In genomic region chr13:49635599-49636433, GRCh38 we compare ENCODE assay signal across 9 cellular contexts. TPM values are rescaled to one million over a fixed set of nuclear protein-coding genes. Genes with fewer than 3 reads are reported as not detected.
A peak's percentile ranks its signal among the peaks of the same experiment; 100 is the strongest.
DNase-seq lines count a peak whose midpoint lies in the region; ATAC-seq, FAIRE-seq and TF ChIP-seq lines count a peak whose summit lies in the region.
"Had no signal": no experiment of that assay in that cellular context is flagged by ENCODE, and none has a peak within 500 bp of the region (broad histone marks: within the 10 kb centered on the region; RNA-seq: fewer than 3 reads in every experiment).

No MANE protein-coding gene starts in this region.

- DNase-seq in M059J (ENCODE audit: low read depth) (peak; percentile 39), K562 (ENCODE audit: extremely low read depth in 1 of 4, low spot score in 3 of 4) (no peak), HUDEP-2 (lab: John Stamatoyannopoulos, UW; ENCODE audit: unreplicated experiment in 76 of 76) (no peak), C1 segment of cervical spinal cord (lab: John Stamatoyannopoulos, UW) (no peak), occipital lobe (lab: John Stamatoyannopoulos, UW) (no peak)
- DNase-seq in stimulated activated CD4-positive, alpha-beta T cell treated with anti-CD3 and anti-CD28 coated beads, Interleukin-2, amount 100 ng/mL, for 48 hours, result no peak

- FAIRE-seq in K562 (lab: Jason Lieb, UNC), result peak; percentile 11

- intact Hi-C loops in K562 (cut with micrococcal nuclease), result no loop called here

- no peak for TF ChIP-seq CTCF in K562 (IDR thresholded peaks at IDR 0.05 in 2 of 3, conservative IDR thresholded peaks at IDR 0.05 in 1 of 3; ENCODE audit: insufficient read depth in 2 of 3, low read depth in 1 of 3, low read length in 3 of 3)

- in situ Hi-C loops in K562 (cut with MboI), result no loop called here

- H3K4me1 ChIP-seq in K562 (replicated peaks in 1 of 2; ENCODE audit: control insufficient read depth in 2 of 2, insufficient read depth in 2 of 2, low read length in 2 of 2) (peaks cover 9 to 10% of the 10 kb centered on the region in 2 experiments; a peak in 4 of 5 replicates), mucosa of stomach (ENCODE audit: control insufficient read depth, insufficient read depth, low read length) (no peaks in the 10 kb centered on the region)

- TF ChIP-seq POLR2A in K562 (conservative IDR thresholded peaks at IDR 0.05), result no peak

- no peak for TF ChIP-seq RAD21 in K562 (CRISPR knock-in tag; conservative IDR thresholded peaks at IDR 0.05 in 1 of 2, IDR thresholded peaks at IDR 0.05 in 1 of 2)

- ATAC-seq in GM19395 (IDR thresholded peaks at IDR 0.05; ENCODE audit: unreplicated experiment) (peak; percentile 77), K562 (no peak)
- ATAC-seq: Panc1 had no signal

- no peak for TF ChIP-seq EP300 in K562 (IDR thresholded peaks at IDR 0.05; ENCODE audit: low read length)

- no peaks in the 10 kb centered on the region for H4K20me1 ChIP-seq in K562 (replicated peaks; ENCODE audit: control insufficient read depth, insufficient read depth, low read length)

- no peak overlapping the region for H3K4me3 ChIP-seq in K562
- peak overlapping the region; percentile 1 for H3K4me3 ChIP-seq in mucosa of stomach (ENCODE audit: low read length)

- H3K9me3 ChIP-seq in K562 (replicated peaks; ENCODE audit: control insufficient read depth, insufficient read depth, low read depth, low read length) (no peaks in the 10 kb centered on the region), mucosa of stomach (ENCODE audit: control insufficient read depth, low read length) (no peaks in the 10 kb centered on the region)

- no peak overlapping the region for H3K4me2 ChIP-seq in K562 (ENCODE audit: insufficient read depth, low read length)

- WGBS in K562 (ENCODE audit: insufficient coverage, low coverage, missing lambda C conversion rate), result 66% methylated on average over 9 of the region's 10 CpGs

- H3K79me2 ChIP-seq in K562 (ENCODE audit: control insufficient read depth, insufficient read depth, low read length), result no peaks in the 10 kb centered on the region

- no peaks in the 10 kb centered on the region for H3K9me1 ChIP-seq in K562 (ENCODE audit: control insufficient read depth, insufficient read depth, low read length)

- no peak overlapping the region; the same call in 2 of the 3 replicates for H3K27ac ChIP-seq in K562 (ENCODE audit: extremely low read depth, low read depth, low read length)

- H2AFZ ChIP-seq in K562 (ENCODE audit: low read depth, low read length), result peak overlapping the region; percentile 88; the same call in 1 of the 2 replicates

- POLR2A ChIA-PET in K562 (lab: Yijun Ruan, JAX), result no interaction called here

- H3K36me3 ChIP-seq in K562 (ENCODE audit: control insufficient read depth, insufficient read depth, low read length) (no peaks in the 10 kb centered on the region), mucosa of stomach (ENCODE audit: control insufficient read depth, insufficient read depth, low read length) (no peaks in the 10 kb centered on the region)

- CTCF ChIA-PET in K562 (lab: Yijun Ruan, JAX; ENCODE audit: low intra/inter-chr PET ratio), result no interaction called here

- no peak overlapping the region for H3K9ac ChIP-seq in K562 (ENCODE audit: insufficient read depth in 1 of 2, low read depth in 2 of 2, low read length in 2 of 2)
- H3K9ac ChIP-seq in mucosa of stomach (ENCODE audit: low read length), result peak overlapping the region; percentile 11

- BruUV-seq in K562 (replicated peaks; lab: Mats Ljungman, UMichigan), result no TSS peak

- H3K27me3 ChIP-seq in K562 (ENCODE audit: control insufficient read depth in 2 of 2, insufficient read depth in 2 of 2, low read length in 2 of 2) (no peaks in the 10 kb centered on the region), mucosa of stomach (ENCODE audit: control insufficient read depth, insufficient read depth, low read length) (no peaks in the 10 kb centered on the region)

TF ChIP-seq in K562, 482 proteins besides CTCF, POLR2A, EP300 and RAD21 (continues in another document):
- TF ChIP-seq PPARD (CRISPR knock-in tag; IDR thresholded peaks at IDR 0.05) (no peak), CXXC5 (CRISPR knock-in tag; IDR thresholded peaks at IDR 0.05) (no peak), KAT8 (IDR thresholded peaks at IDR 0.05; ENCODE audit: low read depth) (no peak)

RNA-seq across cellular contexts. Expression of gene ARL11, which starts 7.5 kb away (rescaled TPM):
- total RNA-seq in M059J (2014; rRNA removed; shearing (Covaris generic)), result not detected in 2 replicates
- total RNA-seq in K562 (2011; cell fraction: chromatin; rRNA removed; ENCODE audit: low replicate concordance), result 0.39 and 0.81 TPM in 2 replicates
- total RNA-seq in K562 (2011; cell fraction: nucleolus; rRNA removed), result 0.53 and 0.67 TPM in 2 replicates
- 0.81 and 0.99 TPM in 2 replicates for total RNA-seq in K562 (2011; cell fraction: nucleoplasm; rRNA removed)
- total RNA-seq in K562 (2014; rRNA removed) (0.45 TPM in 2 replicates), K562 (2014; rRNA removed; fragmentation: Illumina TruSeq; extraction: Trizol) (0.36 and 0.38 TPM in 2 replicates), K562 (2015; rRNA removed; fragmentation: Illumina TruSeq; extraction: Trizol) (0.68 and 0.87 TPM in 2 replicates), K562 (2021) (0.45 and 0.84 TPM in 2 replicates), occipital lobe (0.31 TPM)
- polyA plus RNA-seq in K562 (2011; rRNA removed) (0.33 and 0.38 TPM in 2 replicates), K562 (2014; fragmentation: Illumina TruSeq; extraction: Trizol) (0.53 and 0.56 TPM in 2 replicates), K562 (2014; fragmentation: Nextera tagmentation; extraction: Ambion mirVana) (under 1 TPM; 0.18 to 0.20 TPM), K562 (2014; rRNA removed) (0.73 and 0.77 TPM in 2 replicates)
- polyA plus RNA-seq in K562 (2011; cell fraction: cytosol; rRNA removed), result 0.22 and 0.46 TPM in 2 replicates
- polyA plus RNA-seq in K562 (2011; cell fraction: nucleus; rRNA removed), result 0.15 and 0.21 TPM in 2 replicates
- polyA plus RNA-seq in K562 (2012), result 0.43 and 1.2 TPM in 2 replicates
- 0.53 and 0.60 TPM in 2 replicates for polyA minus RNA-seq in K562 (2011; rRNA and poly(A)+ RNA removed)
- polyA minus RNA-seq in K562 (2011; cell fraction: cytosol; rRNA and poly(A)+ RNA removed), result not detected in 2 replicates
- polyA minus RNA-seq in K562 (2011; cell fraction: nucleus; rRNA and poly(A)+ RNA removed), result 0.40 and 0.56 TPM in 2 replicates

RNA-seq across cellular contexts. Expression of gene RCBTB1, which starts 50.5 kb away (rescaled TPM):
- total RNA-seq in M059J (2014; rRNA removed; shearing (Covaris generic)), result 8.2 and 12.2 TPM in 2 replicates
- 9.2 and 14.9 TPM in 2 replicates for total RNA-seq in K562 (2011; cell fraction: chromatin; rRNA removed; ENCODE audit: low replicate concordance)
- 7.6 and 10.3 TPM in 2 replicates for total RNA-seq in K562 (2011; cell fraction: nucleolus; rRNA removed)
- total RNA-seq in K562 (2011; cell fraction: nucleoplasm; rRNA removed), result 12.7 and 20.4 TPM in 2 replicates
- total RNA-seq in K562 (2014; rRNA removed), result 4.1 and 4.5 TPM in 2 replicates
- total RNA-seq in K562 (2014; rRNA removed; fragmentation: Illumina TruSeq; extraction: Trizol), result 11.3 and 13.1 TPM in 2 replicates
- 6.7 and 7.4 TPM in 2 replicates for total RNA-seq in K562 (2015; rRNA removed; fragmentation: Illumina TruSeq; extraction: Trizol)
- 8.4 and 9.0 TPM in 2 replicates for total RNA-seq in K562 (2021)
- 7.0 and 10.6 TPM in 2 replicates for polyA plus RNA-seq in K562 (2011; rRNA removed)
- 3.1 and 5.0 TPM in 2 replicates for polyA plus RNA-seq in K562 (2011; cell fraction: cytosol; rRNA removed)
- 6.0 and 6.9 TPM in 2 replicates for polyA plus RNA-seq in K562 (2011; cell fraction: nucleus; rRNA removed)
- 5.8 and 9.1 TPM in 2 replicates for polyA plus RNA-seq in K562 (2012)
- 8.0 and 9.0 TPM in 2 replicates for polyA plus RNA-seq in K562 (2014; fragmentation: Illumina TruSeq; extraction: Trizol)
- polyA plus RNA-seq in K562 (2014; fragmentation: Nextera tagmentation; extraction: Ambion mirVana), result 1 to 10 TPM; 4.0 to 5.9 TPM
- 9.0 TPM in 2 replicates for polyA plus RNA-seq in K562 (2014; rRNA removed)
- 10.5 and 11.5 TPM in 2 replicates for polyA minus RNA-seq in K562 (2011; rRNA and poly(A)+ RNA removed)
- 3.4 and 3.5 TPM in 2 replicates for polyA minus RNA-seq in K562 (2011; cell fraction: cytosol; rRNA and poly(A)+ RNA removed)
- 4.6 and 4.8 TPM in 2 replicates for polyA minus RNA-seq in K562 (2011; cell fraction: nucleus; rRNA and poly(A)+ RNA removed)
- total RNA-seq in occipital lobe, result 14.2 TPM

RNA-seq across cellular contexts. Expression of gene EBPL, which starts 55.5 kb away (rescaled TPM):
- total RNA-seq in M059J (2014; rRNA removed; shearing (Covaris generic)), result 70.8 and 91.9 TPM in 2 replicates
- 23.7 and 30.4 TPM in 2 replicates for total RNA-seq in K562 (2011; cell fraction: chromatin; rRNA removed; ENCODE audit: low replicate concordance)
- 53.6 and 62.2 TPM in 2 replicates for total RNA-seq in K562 (2011; cell fraction: nucleolus; rRNA removed)
- 51.8 and 60.8 TPM in 2 replicates for total RNA-seq in K562 (2011; cell fraction: nucleoplasm; rRNA removed)
- total RNA-seq in K562 (2014; rRNA removed) (55.2 and 60.9 TPM in 2 replicates), K562 (2014; rRNA removed; fragmentation: Illumina TruSeq; extraction: Trizol) (44.0 and 44.6 TPM in 2 replicates), K562 (2015; rRNA removed; fragmentation: Illumina TruSeq; extraction: Trizol) (33.2 and 34.9 TPM in 2 replicates), K562 (2021) (40.8 and 49.0 TPM in 2 replicates), occipital lobe (40.4 TPM)
- polyA plus RNA-seq in K562 (2011; rRNA removed) (58.2 and 68.3 TPM in 2 replicates), K562 (2014; fragmentation: Illumina TruSeq; extraction: Trizol) (33.4 and 43.0 TPM in 2 replicates), K562 (2014; fragmentation: Nextera tagmentation; extraction: Ambion mirVana) (1 to 10 TPM; 5.2 to 8.5 TPM), K562 (2014; rRNA removed) (64.7 and 71.4 TPM in 2 replicates)
- polyA plus RNA-seq in K562 (2011; cell fraction: cytosol; rRNA removed), result 87.2 and 91.5 TPM in 2 replicates
- polyA plus RNA-seq in K562 (2011; cell fraction: nucleus; rRNA removed), result 17.9 and 20.3 TPM in 2 replicates
- 38.9 and 43.2 TPM in 2 replicates for polyA plus RNA-seq in K562 (2012)
- polyA minus RNA-seq in K562 (2011; rRNA and poly(A)+ RNA removed), result 32.2 and 35.2 TPM in 2 replicates
- polyA minus RNA-seq in K562 (2011; cell fraction: cytosol; rRNA and poly(A)+ RNA removed), result 11.4 and 20.4 TPM in 2 replicates
- 4.6 and 10.8 TPM in 2 replicates for polyA minus RNA-seq in K562 (2011; cell fraction: nucleus; rRNA and poly(A)+ RNA removed)
